In genomic region chr15:96264801-96265515, GRCh38 we compare ENCODE assay signal across 11 cellular contexts.
DNase-seq lines count a peak whose midpoint lies in the region; ATAC-seq, FAIRE-seq and TF ChIP-seq lines count a peak whose summit lies in the region.
"Had no signal": no experiment of that assay in that cellular context is flagged by ENCODE, and none has a peak within 500 bp of the region (broad histone marks: within the 10 kb centered on the region; RNA-seq: fewer than 3 reads in every experiment).

No MANE protein-coding gene starts in this region.

- H3K4me1 ChIP-seq in keratinocyte (ENCODE audit: control insufficient read depth, extremely low read depth, insufficient read depth, low read length): peaks cover 30% of the 10 kb centered on the region
- H3K4me1 ChIP-seq in smooth muscle cell (ENCODE audit: low read depth): peaks cover 11% of the 10 kb centered on the region

- H3K9me1 ChIP-seq in keratinocyte (ENCODE audit: control insufficient read depth, extremely low read depth, insufficient read depth, low read length): no peaks in the 10 kb centered on the region

- no peak for FAIRE-seq in keratinocyte (lab: Jason Lieb, UNC)

- TF ChIP-seq CTCF in keratinocyte (optimal IDR thresholded peaks at IDR 0.05 in 1 of 3, IDR thresholded peaks at IDR 0.05 in 1 of 3, conservative IDR thresholded peaks at IDR 0.05 in 1 of 3; ENCODE audit: extremely low read depth in 1 of 3, insufficient read depth in 2 of 3, low read length in 3 of 3) (no peak), smooth muscle cell (IDR thresholded peaks at IDR 0.05; ENCODE audit: borderline replicate concordance, insufficient read depth, poor library complexity, severe bottlenecking) (no peak)

- peak overlapping the region; percentile 45 for H3K4me2 ChIP-seq in keratinocyte (ENCODE audit: control insufficient read depth, extremely low read depth, insufficient read depth, low read depth, low read length)
- H3K4me2 ChIP-seq in smooth muscle cell: peak overlapping the region; percentile 41

- no peaks in the 10 kb centered on the region for H3K36me3 ChIP-seq in keratinocyte (ENCODE audit: control insufficient read depth in 2 of 2, extremely low read depth in 1 of 2, insufficient read depth in 2 of 2, low read length in 2 of 2)
- no peaks in the 10 kb centered on the region for H3K36me3 ChIP-seq in smooth muscle cell (ENCODE audit: low read depth)
- H3K36me3 ChIP-seq: MG63, right lobe of liver had no signal

- H3K27me3 ChIP-seq in keratinocyte (ENCODE audit: control insufficient read depth, extremely low read depth, insufficient read depth, low read length) (no peaks in the 10 kb centered on the region), smooth muscle cell (ENCODE audit: low read depth) (no peaks in the 10 kb centered on the region)
- H3K27me3 ChIP-seq: MG63, right lobe of liver had no signal

- H3K79me2 ChIP-seq in keratinocyte (ENCODE audit: control insufficient read depth, insufficient read depth, low read length): no peaks in the 10 kb centered on the region
- H3K79me2 ChIP-seq in smooth muscle cell (ENCODE audit: low read depth): no peaks in the 10 kb centered on the region

- H3K9me3 ChIP-seq in keratinocyte (ENCODE audit: control insufficient read depth, low read depth, low read length): no peaks in the 10 kb centered on the region
- no peaks in the 10 kb centered on the region for H3K9me3 ChIP-seq in smooth muscle cell (replicated peaks; ENCODE audit: low read depth)
- H3K9me3 ChIP-seq: right lobe of liver had no signal

- 37% methylated on average over 8 of the region's 8 CpGs for WGBS in smooth muscle cell (ENCODE audit: low lambda C conversion rate)

- H3K27ac ChIP-seq in keratinocyte (ENCODE audit: control insufficient read depth, insufficient read depth, low read length) (peak overlapping the region; percentile 41), smooth muscle cell (ENCODE audit: low read depth) (peak overlapping the region; percentile 82)
- H3K27ac ChIP-seq: right lobe of liver had no signal

- H3K4me3 ChIP-seq in keratinocyte (ENCODE audit: control insufficient read depth in 2 of 3, extremely low read depth in 1 of 3, insufficient read depth in 2 of 3, low read depth in 1 of 3, low read length in 3 of 3) (no peak overlapping the region), smooth muscle cell (no peak overlapping the region)
- H3K4me3 ChIP-seq: MG63, right lobe of liver had no signal

- H4K20me1 ChIP-seq in keratinocyte (ENCODE audit: control insufficient read depth, extremely low read depth, insufficient read depth, low read length) (no peaks in the 10 kb centered on the region), smooth muscle cell (ENCODE audit: low read depth) (no peaks in the 10 kb centered on the region)

- DNase-seq in HPDE6-E6E7 (ENCODE audit: extremely low spot score) (peak; percentile 14), SW 1271 (lab: John Stamatoyannopoulos, UW) (peak; percentile 50 to 71), keratinocyte (ENCODE audit: low read depth, low spot score) (no peak), smooth muscle cell (lab: John Stamatoyannopoulos, UW; ENCODE audit: unreplicated experiment) (no peak), KBM-7 (no peak)
- DNase-seq: amygdala, MG63, NCI-H524 treated with DMSO at 0.1 percent for 48 hours had no signal

- H2AFZ ChIP-seq in keratinocyte (ENCODE audit: control insufficient read depth, low read length): no peak overlapping the region
- H2AFZ ChIP-seq in smooth muscle cell (ENCODE audit: low read depth): no peak overlapping the region

- no peaks in the 10 kb centered on the region for H3F3A ChIP-seq in smooth muscle cell (ENCODE audit: low read depth)

- peak overlapping the region; percentile 28 for H3K9ac ChIP-seq in keratinocyte (ENCODE audit: control insufficient read depth, extremely low read depth, insufficient read depth, low read length)
- peak overlapping the region; percentile 67 for H3K9ac ChIP-seq in smooth muscle cell (ENCODE audit: low read depth)

- dilution Hi-C loops in keratinocyte (cut with MboI; ENCODE audit: extremely low pct_ligation_motif_present, low sequenced_read_pairs): no loop called here

- in situ Hi-C loops in KBM-7 (cut with MboI; ENCODE audit: low pct_unique_long_range_greater_than_20kb, low sequenced_read_pairs): no loop called here

- no peak for ATAC-seq in GM18511 (IDR thresholded peaks at IDR 0.05; ENCODE audit: unreplicated experiment)
- no peak for ATAC-seq in GM18517 (IDR thresholded peaks at IDR 0.05; ENCODE audit: unreplicated experiment)

Comparison
In these comparisons a context has a peak if more than half of its experiments do, and no peak if none do; other contexts are left out.
1. DNase-seq: peak in HPDE6-E6E7 (single experiment) and SW 1271 (2 of 2); none in keratinocyte (single experiment), smooth muscle cell (single experiment) and KBM-7 (single experiment).